ENCODE assay signal across 23 cellular contexts in the genomic region with DNA sequence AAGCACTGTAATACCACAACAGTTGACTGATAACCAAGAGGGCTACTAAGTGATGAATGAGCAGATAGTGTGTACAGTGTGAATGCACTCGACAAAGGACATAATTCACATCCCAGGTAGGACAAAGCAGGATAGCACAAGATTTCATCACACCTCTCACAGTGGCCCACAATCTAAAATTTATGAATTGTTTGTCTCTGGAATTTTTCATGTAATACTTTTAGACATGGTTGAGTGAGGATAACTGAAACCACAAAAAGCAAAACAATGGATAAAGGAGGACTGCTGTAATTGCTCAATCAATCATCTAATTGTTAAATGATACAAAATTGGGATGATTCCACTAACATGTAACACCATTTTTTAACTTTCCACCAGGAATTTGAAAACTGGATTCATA.
"Had no signal": no experiment of that assay in that cellular context is flagged by ENCODE, and none has a peak within 500 bp of the region (broad histone marks: within the 10 kb centered on the region; RNA-seq: fewer than 3 reads in every experiment).

No MANE protein-coding gene starts in this region.

- H3K9me3 ChIP-seq: esophagus muscularis mucosa, gastroesophageal sphincter, left lung, lower lobe of right lung, mucosa of descending colon had no signal

- H3K27me3 ChIP-seq: dorsolateral prefrontal cortex, esophagus muscularis mucosa, foreskin keratinocyte, gastroesophageal sphincter, heart right ventricle, left lung had no signal

- FAIRE-seq: endothelial cell of umbilical vein, frontal cortex, keratinocyte had no signal

- H3K4me3 Mint-ChIP-seq: mesothelial cell of epicardium, naive B cell had no signal

- H3K4me1 Mint-ChIP-seq: naive B cell had no signal

- H3K27ac Mint-ChIP-seq: mesothelial cell of epicardium, naive B cell had no signal

- H3K9me3 Mint-ChIP-seq: mesothelial cell of epicardium had no signal

- H3K4me1 ChIP-seq: esophagus muscularis mucosa, foreskin keratinocyte, gastroesophageal sphincter, heart right ventricle, left lung, lower lobe of right lung had no signal

- DNase-seq: dermis blood vessel endothelial cell; dorsolateral prefrontal cortex; effector CD4-positive, alpha-beta T cell; effector memory CD4-positive, alpha-beta T cell; foreskin keratinocyte; glutamatergic neuron; head of caudate nucleus; heart right ventricle; hippocampal formation; left cardiac atrium; left lung; left ventricle myocardium superior; lower lobe of right lung; mesenchymal stem cell; mucosa of descending colon; naive B cell had no signal

- H3K4me3 ChIP-seq: coronary artery, dorsolateral prefrontal cortex, esophagus muscularis mucosa, gastroesophageal sphincter, heart right ventricle, left lung, lower lobe of right lung, mucosa of descending colon had no signal

- H3K27ac ChIP-seq: coronary artery, dorsolateral prefrontal cortex, esophagus muscularis mucosa, foreskin keratinocyte, gastroesophageal sphincter, heart right ventricle, left lung, lower lobe of right lung had no signal

- H3K27me3 Mint-ChIP-seq: naive B cell had no signal

- H3K36me3 ChIP-seq: esophagus muscularis mucosa, gastroesophageal sphincter, heart right ventricle, left lung, lower lobe of right lung had no signal

- H3K36me3 Mint-ChIP-seq: mesothelial cell of epicardium, naive B cell had no signal
